8 cellular contexts compared by ENCODE assay signal in genomic region chr6:132511159-132511835, GRCh38. TPM values are rescaled to one million over a fixed set of nuclear protein-coding genes. Genes with fewer than 3 reads are reported as not detected.
DNase-seq lines count a peak whose midpoint lies in the region; ATAC-seq and TF ChIP-seq lines count a peak whose summit lies in the region.

No MANE protein-coding gene starts in this region.

- peaks cover 8% of the 10 kb centered on the region for H3K36me3 Mint-ChIP-seq in neural crest cell (ENCODE audit: low read depth)

- no peak overlapping the region for H3K4ac ChIP-seq in IMR-90 (ENCODE audit: low read depth, low read length)

- H3K36me3 ChIP-seq in IMR-90 (ENCODE audit: control insufficient read depth, insufficient read depth, low read length): no peaks in the 10 kb centered on the region; the same call in 1 of the 2 replicates

- no peak overlapping the region for H2BK20ac ChIP-seq in IMR-90 (ENCODE audit: low read depth, low read length)

- intact Hi-C loops in IMR-90 (cut with micrococcal nuclease): no loop called here
- intact Hi-C loops in dorsolateral prefrontal cortex (cut with DNase I): loop anchor here (5.0 kb wide), 1 partner anchor 301 kb away; the partner anchor contains the start of gene RPS12 (in 2 of the 2)

- TF ChIP-seq POLR2A in IMR-90 (IDR thresholded peaks at IDR 0.05; ENCODE audit: low read depth, low read length): no peak

- 100% methylated on average over 1 of the region's 5 CpGs; no CpG with 5 or more reads in 1 of the 2 experiments for WGBS in IMR-90 (ENCODE audit: extremely low coverage in 2 of 2, insufficient read length in 1 of 2), 2 experiments

- no peak overlapping the region for H2AK5ac ChIP-seq in IMR-90 (ENCODE audit: low read depth, low read length)

- TF ChIP-seq RAD21 in IMR-90 (IDR thresholded peaks at IDR 0.05; ENCODE audit: low read length): no peak

- H4K8ac ChIP-seq in IMR-90 (ENCODE audit: low read depth in 2 of 2, low read length in 2 of 2): no peak overlapping the region

- in situ Hi-C loops in IMR-90 (cut with MboI; ENCODE audit: low sequenced_read_pairs): no loop called here

- H3K4me3 ChIP-seq in IMR-90 (ENCODE audit: insufficient read depth, low read depth, low read length) (0 out of 2 replicates have a peak overlapping the region, but pooled peaks have one; percentile 1), dorsolateral prefrontal cortex (peak overlapping the region; percentile 64 to 99 (median 91))

- dilution Hi-C loops in IMR-90 (cut with HindIII; ENCODE audit: low sequenced_read_pairs, unreplicated experiment): no loop called here

- no peak overlapping the region for H4K5ac ChIP-seq in IMR-90 (ENCODE audit: low read depth, low read length)

- no peak overlapping the region for H3K27ac Mint-ChIP-seq in neural crest cell (ENCODE audit: unreplicated experiment)

- peaks cover 28 to 44% of the 10 kb centered on the region in 2 experiments for H3K79me1 ChIP-seq in IMR-90 (ENCODE audit: low read depth in 1 of 2, low read length in 2 of 2)

- no peak overlapping the region for H3K56ac ChIP-seq in IMR-90 (ENCODE audit: extremely low read depth, insufficient read depth, low read length)

- H3K9me3 ChIP-seq in IMR-90 (ENCODE audit: control insufficient read depth, insufficient read depth, low read length): no peaks in the 10 kb centered on the region

- no peak overlapping the region for H2AFZ ChIP-seq in IMR-90 (replicated peaks; ENCODE audit: low read length, poor library complexity)

- no peak overlapping the region for H2BK5ac ChIP-seq in IMR-90 (ENCODE audit: low read depth, low read length, poor library complexity, severe bottlenecking)

- H3K27ac ChIP-seq in IMR-90 (ENCODE audit: insufficient read depth, low read length) (no peak overlapping the region), dorsolateral prefrontal cortex (peak overlapping the region in 42 of 59 donors; percentile 1 to 96 (median 88))

- no peak overlapping the region for H3K9ac ChIP-seq in IMR-90 (ENCODE audit: low read depth, low read length)

- peaks cover 36% of the 10 kb centered on the region; the same call in 1 of the 2 replicates for H4K20me1 ChIP-seq in IMR-90 (ENCODE audit: insufficient read depth, low read length)

- H4K91ac ChIP-seq in IMR-90 (ENCODE audit: insufficient read depth, low read depth, low read length): no peak overlapping the region

- ATAC-seq in IMR-90 (ENCODE audit: low read depth) (no peak), HG03432 (IDR thresholded peaks at IDR 0.05; ENCODE audit: unreplicated experiment) (no peak)

- H3K27me3 Mint-ChIP-seq in neural crest cell (ENCODE audit: low read depth): peaks cover 20% of the 10 kb centered on the region

- DNase-seq in DMS53 (lab: John Stamatoyannopoulos, UW) (peak; percentile 30), IMR-90 (no peak), dorsolateral prefrontal cortex (no peak), neural crest cell (ENCODE audit: low read depth, low spot score) (no peak), NCI-H2081 treated with DMSO at 0.1 percent for 48 hours (lab: John Stamatoyannopoulos, UW) (no peak), NCI-H446 (lab: John Stamatoyannopoulos, UW) (no peak)
- DNase-seq in activated effector memory CD4-positive, alpha-beta T cell treated with anti-CD3 and anti-CD28 coated beads, Interleukin-2, amount 50 U/mL, for 16 hours: no peak

- TF ChIP-seq CTCF in IMR-90 (conservative IDR thresholded peaks at IDR 0.05; ENCODE audit: low read depth, low read length): no peak
- TF ChIP-seq CTCF in dorsolateral prefrontal cortex (IDR thresholded peaks at IDR 0.05 in 54 of 56, conservative IDR thresholded peaks at IDR 0.05 in 2 of 56; ENCODE audit: low read depth in 1 of 56, partially characterized antibody in 56 of 56): no peak
- no peak for TF ChIP-seq CTCF in neural crest cell (conservative IDR thresholded peaks at IDR 0.05)

- peak overlapping the region; percentile 71; the same call in 1 of the 2 replicates for H3K23ac ChIP-seq in IMR-90 (ENCODE audit: low read depth, low read length)

- H3K27me3 ChIP-seq in IMR-90 (ENCODE audit: control insufficient read depth, insufficient read depth, low read length) (peaks cover 6% of the 10 kb centered on the region), dorsolateral prefrontal cortex (no peaks in the 10 kb centered on the region)

- CTCF ChIA-PET in IMR-90 (lab: Yijun Ruan, JAX): no interaction called here

- H3K18ac ChIP-seq in IMR-90 (ENCODE audit: low read depth, low read length): no peak overlapping the region

- H2BK15ac ChIP-seq in IMR-90 (ENCODE audit: low read depth, low read length): no peak overlapping the region

- peaks cover 2% of the 10 kb centered on the region for H3K9me3 Mint-ChIP-seq in neural crest cell

- H3K4me3 Mint-ChIP-seq in neural crest cell: peak overlapping the region; percentile 88

- H3K9me1 ChIP-seq in IMR-90 (ENCODE audit: insufficient read depth, low read length): 0 out of 2 replicates have a peak, but pooled peaks cover 4% of the 10 kb centered on the region

- no peak overlapping the region; the same call in 1 of the 2 replicates for H3K14ac ChIP-seq in IMR-90 (replicated peaks; ENCODE audit: low read depth, low read length)

- H3K4me2 ChIP-seq in IMR-90 (ENCODE audit: low read depth, low read length): peak overlapping the region; percentile 99

- POLR2A ChIA-PET in IMR-90 (lab: Charles Lee; ENCODE audit: unreplicated experiment): no interaction called here

- H3K4me1 ChIP-seq in IMR-90 (ENCODE audit: control insufficient read depth, insufficient read depth, low read length): peaks cover 4% of the 10 kb centered on the region

- no peak overlapping the region for H2AK9ac ChIP-seq in IMR-90 (replicated peaks; ENCODE audit: low read depth, low read length, poor library complexity)

- BruUV-seq in IMR-90 (replicated peaks; lab: Mats Ljungman, UMichigan): no TSS peak

- peaks cover 28% of the 10 kb centered on the region for H3K4me1 Mint-ChIP-seq in neural crest cell

- no peak overlapping the region for H2BK120ac ChIP-seq in IMR-90 (ENCODE audit: low read depth, low read length)

TF ChIP-seq in IMR-90, 13 proteins besides CTCF, POLR2A, EP300 and RAD21:
- TF ChIP-seq NFE2L2 (IDR thresholded peaks at IDR 0.05; ENCODE audit: low read depth, low read length) (no peak), SMC3 (IDR thresholded peaks at IDR 0.05; ENCODE audit: low read depth, low read length) (no peak), RCOR1 (IDR thresholded peaks at IDR 0.05; ENCODE audit: insufficient replicate concordance, low read length) (no peak), USF2 (IDR thresholded peaks at IDR 0.05; ENCODE audit: low read depth, low read length) (peak; percentile 55; the same call in 1 of the 2 replicates)
TF ChIP-seq in IMR-90: peak in this region for 1.

RNA-seq across cellular contexts. Expression of gene STX7, which starts 1.6 kb away (rescaled TPM):
- 26.1 and 35.1 TPM in 2 replicates for total RNA-seq in IMR-90 (2012; rRNA removed)
- polyA plus RNA-seq in IMR-90 (2012; rRNA removed): 13.3 and 16.5 TPM in 2 replicates
- 11.5 and 16.1 TPM in 2 replicates for polyA plus RNA-seq in IMR-90 (2012; cell fraction: cytosol; rRNA removed)
- 6.4 and 14.9 TPM in 2 replicates for polyA plus RNA-seq in IMR-90 (2012; cell fraction: nucleus; rRNA removed; ENCODE audit: low replicate concordance)
- 100 to 1,000 TPM in 59 of 120 experiments, 10 to 100 TPM in 61; 62.8 to 127 (median 99.9) TPM for total RNA-seq in dorsolateral prefrontal cortex
- 30.0 and 34.5 TPM in 2 replicates for total RNA-seq in neural crest cell

RNA-seq across cellular contexts. Expression of gene TAAR9, which starts 26.8 kb away (rescaled TPM):
- total RNA-seq in IMR-90 (2012; rRNA removed) (not detected in 2 replicates), dorsolateral prefrontal cortex (not detected), neural crest cell (not detected in 2 replicates)
- not detected in 2 replicates for polyA plus RNA-seq in IMR-90 (2012; rRNA removed)
- not detected in 2 replicates for polyA plus RNA-seq in IMR-90 (2012; cell fraction: cytosol; rRNA removed)
- polyA plus RNA-seq in IMR-90 (2012; cell fraction: nucleus; rRNA removed; ENCODE audit: low replicate concordance): not detected in 2 replicates

RNA-seq across cellular contexts. Expression of gene TAAR8, which starts 41.2 kb away (rescaled TPM):
- total RNA-seq in IMR-90 (2012; rRNA removed) (not detected in 2 replicates), dorsolateral prefrontal cortex (not detected), neural crest cell (not detected in 2 replicates)
- not detected in 2 replicates for polyA plus RNA-seq in IMR-90 (2012; rRNA removed)
- polyA plus RNA-seq in IMR-90 (2012; cell fraction: cytosol; rRNA removed): not detected in 2 replicates
- polyA plus RNA-seq in IMR-90 (2012; cell fraction: nucleus; rRNA removed; ENCODE audit: low replicate concordance): not detected in 2 replicates

RNA-seq across cellular contexts. Expression of gene TAAR6, which starts 58.8 kb away (rescaled TPM):
- total RNA-seq in IMR-90 (2012; rRNA removed): not detected in 2 replicates
- polyA plus RNA-seq in IMR-90 (2012; rRNA removed): not detected in 2 replicates
- not detected in 2 replicates for polyA plus RNA-seq in IMR-90 (2012; cell fraction: cytosol; rRNA removed)
- polyA plus RNA-seq in IMR-90 (2012; cell fraction: nucleus; rRNA removed; ENCODE audit: low replicate concordance): not detected in 2 replicates
- total RNA-seq in dorsolateral prefrontal cortex: 1 to 10 TPM in 1 of 120 experiments, under 1 TPM in 5, not detected in 114; 0.35 to 1.2 (median 0.51) TPM
- total RNA-seq in neural crest cell: not detected in 2 replicates
